21 cellular contexts compared by ENCODE assay signal in genomic region chr6:152671146-152671545, GRCh38. TPM values are rescaled to one million over a fixed set of nuclear protein-coding genes. Genes with fewer than 3 reads are reported as not detected.
"Had no signal": no experiment of that assay in that cellular context is flagged by ENCODE, and none has a peak within 500 bp of the region (broad histone marks: within the 10 kb centered on the region; RNA-seq: fewer than 3 reads in every experiment).

No MANE protein-coding gene starts in this region.

- DNase-seq: activated CD4-positive, alpha-beta T cell treated with anti-CD3 and anti-CD28 coated beads, Interleukin-2, amount 50 U/mL, for 48 hours; activated naive CD4-positive, alpha-beta T cell treated with anti-CD3 and anti-CD28 coated beads, Interleukin-2, amount 10 ng/mL, durations not matched to agents 7 days and 5 days; activated T-cell treated with anti-CD3 and anti-CD28 coated beads, Interleukin-2, amount 50 U/mL, for 1 hour; caudate nucleus; colonic mucosa; effector CD4-positive, alpha-beta T cell; esophagus squamous epithelium; foreskin keratinocyte; glutamatergic neuron; left cardiac atrium; lower lobe of right lung; midbrain; stimulated activated CD4-positive, alpha-beta T cell treated with anti-CD3 and anti-CD28 coated beads, Interleukin-15, amount 100 ng/mL, for 24 hours; stimulated activated CD4-positive, alpha-beta T cell treated with anti-CD3 and anti-CD28 coated beads, Interleukin-4, amount 100 ng/mL, for 1 hour; stimulated activated naive CD4-positive, alpha-beta T cell; T-helper 1 cell; T1000; uterus; WERI-Rb-1 had no signal

- H3K4me3 ChIP-seq: colonic mucosa, esophagus squamous epithelium, lower lobe of right lung, tibial nerve, uterus had no signal

- H3K27me3 Mint-ChIP-seq: activated naive CD4-positive, alpha-beta T cell treated with anti-CD3 and anti-CD28 coated beads, Interleukin-2, amount 10 ng/mL, durations not matched to agents 7 days and 5 days had no signal

- H3K36me3 ChIP-seq: colonic mucosa, esophagus squamous epithelium, lower lobe of right lung, tibial nerve, uterus, WERI-Rb-1 had no signal

- H3K36me3 Mint-ChIP-seq: activated naive CD4-positive, alpha-beta T cell treated with anti-CD3 and anti-CD28 coated beads, Interleukin-2, amount 10 ng/mL, durations not matched to agents 7 days and 5 days had no signal

- H3K9me3 ChIP-seq: colonic mucosa, esophagus squamous epithelium, lower lobe of right lung, uterus had no signal

- H3K27me3 ChIP-seq: colonic mucosa, esophagus squamous epithelium, foreskin keratinocyte, tibial nerve, uterus had no signal

- H3K9me3 Mint-ChIP-seq: activated naive CD4-positive, alpha-beta T cell treated with anti-CD3 and anti-CD28 coated beads, Interleukin-2, amount 10 ng/mL, durations not matched to agents 7 days and 5 days had no signal

- H3K4me3 Mint-ChIP-seq: activated naive CD4-positive, alpha-beta T cell treated with anti-CD3 and anti-CD28 coated beads, Interleukin-2, amount 10 ng/mL, durations not matched to agents 7 days and 5 days had no signal

- H3K27ac Mint-ChIP-seq: activated naive CD4-positive, alpha-beta T cell treated with anti-CD3 and anti-CD28 coated beads, Interleukin-2, amount 10 ng/mL, durations not matched to agents 7 days and 5 days had no signal

- H3K4me1 ChIP-seq: colonic mucosa, esophagus squamous epithelium, foreskin keratinocyte, lower lobe of right lung, tibial nerve, uterus had no signal

- H3K4me1 Mint-ChIP-seq: activated naive CD4-positive, alpha-beta T cell treated with anti-CD3 and anti-CD28 coated beads, Interleukin-2, amount 10 ng/mL, durations not matched to agents 7 days and 5 days had no signal

- H3K27ac ChIP-seq: colonic mucosa, esophagus squamous epithelium, foreskin keratinocyte, lower lobe of right lung, tibial nerve, uterus, WERI-Rb-1 had no signal

- ATAC-seq: foreskin keratinocyte, left cardiac atrium, lower lobe of right lung had no signal

RNA-seq across cellular contexts. Expression of gene MYCT1, which starts 26.6 kb away (rescaled TPM):
- total RNA-seq: foreskin keratinocyte, myocyte had no signal
